ENCODE assay signal across 8 cellular contexts in genomic region chr19:38417544-38418506, GRCh38. TPM values are rescaled to one million over a fixed set of nuclear protein-coding genes. Genes with fewer than 3 reads are reported as not detected.
A peak's percentile ranks its signal among the peaks of the same experiment; 100 is the strongest.
DNase-seq lines count a peak whose midpoint lies in the region; ATAC-seq and FAIRE-seq lines count a peak whose summit lies in the region.
"Had no signal": no experiment of that assay in that cellular context is flagged by ENCODE, and none has a peak within 500 bp of the region (broad histone marks: within the 10 kb centered on the region; RNA-seq: fewer than 3 reads in every experiment).

No MANE protein-coding gene starts in this region.

- H3K27ac Mint-ChIP-seq in activated T-helper 2 cell treated with anti-CD3 and anti-CD28 coated beads, Interferon-gamma antibody, Interleukin-2, Interleukin-4, amounts not matched to agents 10 μg/mL and 5 μg/mL and 100 μg/mL, durations not matched to agents 14 hours and 24 hours and 36 hours = peak overlapping the region; percentile 60

- no peak overlapping the region for H3K27ac ChIP-seq in right cardiac atrium (ENCODE audit: low read length)
- H3K27ac ChIP-seq: uterus had no signal

- no peaks in the 10 kb centered on the region for H3K27me3 ChIP-seq in right cardiac atrium (ENCODE audit: control insufficient read depth, insufficient read depth)
- H3K27me3 ChIP-seq: uterus had no signal

- H3K27me3 Mint-ChIP-seq in activated T-helper 2 cell treated with anti-CD3 and anti-CD28 coated beads, Interferon-gamma antibody, Interleukin-2, Interleukin-4, amounts not matched to agents 10 μg/mL and 5 μg/mL and 100 μg/mL, durations not matched to agents 14 hours and 24 hours and 36 hours (ENCODE audit: low read depth) = no peaks in the 10 kb centered on the region

- DNase-seq in GM19239 (ENCODE audit: insufficient read length, low spot score) = peak; percentile 68
- DNase-seq in NOMO-1 (lab: John Stamatoyannopoulos, UW; ENCODE audit: unreplicated experiment in 2 of 2) = peak; percentile 88 to 90
- DNase-seq in activated T-helper 2 cell treated with anti-CD3 and anti-CD28 coated beads, Interferon-gamma antibody, Interleukin-2, Interleukin-4, amounts not matched to agents 10 μg/mL and 5 μg/mL and 100 μg/mL, durations not matched to agents 14 hours and 24 hours and 36 hours (ENCODE audit: low spot score) = peak; percentile 67
- DNase-seq in right cardiac atrium = peak; percentile 75 to 89 (median 85)
- no peak for DNase-seq in skeletal muscle cell (ENCODE audit: low read depth)
- no peak for DNase-seq in 8988T

- H3K36me3 Mint-ChIP-seq in activated T-helper 2 cell treated with anti-CD3 and anti-CD28 coated beads, Interferon-gamma antibody, Interleukin-2, Interleukin-4, amounts not matched to agents 10 μg/mL and 5 μg/mL and 100 μg/mL, durations not matched to agents 14 hours and 24 hours and 36 hours (ENCODE audit: low read depth) = peaks cover 9% of the 10 kb centered on the region

- H3K4me3 Mint-ChIP-seq in activated T-helper 2 cell treated with anti-CD3 and anti-CD28 coated beads, Interferon-gamma antibody, Interleukin-2, Interleukin-4, amounts not matched to agents 10 μg/mL and 5 μg/mL and 100 μg/mL, durations not matched to agents 14 hours and 24 hours and 36 hours (ENCODE audit: low read depth) = peak overlapping the region; percentile 73

- 6% methylated on average over 49 of the region's 49 CpGs for WGBS in right cardiac atrium

- H3K9me3 ChIP-seq in right cardiac atrium (ENCODE audit: control insufficient read depth, low read length) = no peaks in the 10 kb centered on the region
- H3K9me3 ChIP-seq: uterus had no signal

- H3K4me1 Mint-ChIP-seq in activated T-helper 2 cell treated with anti-CD3 and anti-CD28 coated beads, Interferon-gamma antibody, Interleukin-2, Interleukin-4, amounts not matched to agents 10 μg/mL and 5 μg/mL and 100 μg/mL, durations not matched to agents 14 hours and 24 hours and 36 hours (ENCODE audit: low read depth) = peaks cover 22% of the 10 kb centered on the region

- ATAC-seq in right cardiac atrium = peak; percentile 78 to 93
- ATAC-seq in HG02678 (IDR thresholded peaks at IDR 0.05; ENCODE audit: unreplicated experiment) = no peak

- peak; percentile 45 for FAIRE-seq in GM19239 (lab: Jason Lieb, UNC)

- H3K4me3 ChIP-seq in right cardiac atrium (ENCODE audit: low read length) (peak overlapping the region; percentile 22), skeletal muscle cell (ENCODE audit: low read depth, low read length) (peak overlapping the region; percentile 15)
- H3K4me3 ChIP-seq: uterus had no signal

- no peaks in the 10 kb centered on the region for H3K9me3 Mint-ChIP-seq in activated T-helper 2 cell treated with anti-CD3 and anti-CD28 coated beads, Interferon-gamma antibody, Interleukin-2, Interleukin-4, amounts not matched to agents 10 μg/mL and 5 μg/mL and 100 μg/mL, durations not matched to agents 14 hours and 24 hours and 36 hours

- no peaks in the 10 kb centered on the region for H3K4me1 ChIP-seq in right cardiac atrium (ENCODE audit: control insufficient read depth, insufficient read depth, low read length)
- H3K4me1 ChIP-seq: uterus had no signal

- intact Hi-C loops in activated T-helper 2 cell treated with anti-CD3 and anti-CD28 coated beads, Interferon-gamma antibody, Interleukin-2, Interleukin-4, amounts not matched to agents 10 μg/mL and 5 μg/mL and 100 μg/mL, durations not matched to agents 14 hours and 24 hours and 36 hours (cut with micrococcal nuclease) = no loop called here
- intact Hi-C loops in right cardiac atrium (cut with DNase I) = no loop called here

RNA-seq across cellular contexts. Expression of gene RASGRP4, which starts 8.2 kb away (rescaled TPM):
- total RNA-seq in activated T-helper 2 cell treated with anti-CD3 and anti-CD28 coated beads, Interferon-gamma antibody, Interleukin-2, Interleukin-4, amounts not matched to agents 10 μg/mL and 5 μg/mL and 100 μg/mL, durations not matched to agents 14 hours and 24 hours and 36 hours = 17.6 and 20.0 TPM in 2 replicates
- total RNA-seq in right cardiac atrium = 1 to 10 TPM; 1.3 to 3.2 (median 1.8) TPM
- polyA plus RNA-seq in right cardiac atrium = 0.81 TPM

RNA-seq across cellular contexts. Expression of gene FAM98C, which starts 14.9 kb away (rescaled TPM):
- total RNA-seq in activated T-helper 2 cell treated with anti-CD3 and anti-CD28 coated beads, Interferon-gamma antibody, Interleukin-2, Interleukin-4, amounts not matched to agents 10 μg/mL and 5 μg/mL and 100 μg/mL, durations not matched to agents 14 hours and 24 hours and 36 hours = 32.7 and 34.5 TPM in 2 replicates
- 10 to 100 TPM; 10.4 to 16.7 (median 13.6) TPM for total RNA-seq in right cardiac atrium
- 10.3 TPM for polyA plus RNA-seq in right cardiac atrium

RNA-seq across cellular contexts. Expression of gene RYR1, which starts 15.7 kb away (rescaled TPM):
- 8.0 and 8.7 TPM in 2 replicates for total RNA-seq in activated T-helper 2 cell treated with anti-CD3 and anti-CD28 coated beads, Interferon-gamma antibody, Interleukin-2, Interleukin-4, amounts not matched to agents 10 μg/mL and 5 μg/mL and 100 μg/mL, durations not matched to agents 14 hours and 24 hours and 36 hours
- 1 to 10 TPM in 3 of 4 donors, under 1 TPM in 1; 0.80 to 1.6 (median 1.2) TPM for total RNA-seq in right cardiac atrium
- 1.1 TPM for polyA plus RNA-seq in right cardiac atrium

RNA-seq across cellular contexts. Expression of gene SPRED3, which starts 29.3 kb away (rescaled TPM):
- 3.2 TPM in 2 replicates for total RNA-seq in activated T-helper 2 cell treated with anti-CD3 and anti-CD28 coated beads, Interferon-gamma antibody, Interleukin-2, Interleukin-4, amounts not matched to agents 10 μg/mL and 5 μg/mL and 100 μg/mL, durations not matched to agents 14 hours and 24 hours and 36 hours
- 1 to 10 TPM in 1 of 4 donors, under 1 TPM in 3; 0.26 to 2.3 (median 0.63) TPM for total RNA-seq in right cardiac atrium
- polyA plus RNA-seq in right cardiac atrium = 0.27 TPM

RNA-seq across cellular contexts. Expression of gene GGN, which starts 30.0 kb away (rescaled TPM):
- total RNA-seq in activated T-helper 2 cell treated with anti-CD3 and anti-CD28 coated beads, Interferon-gamma antibody, Interleukin-2, Interleukin-4, amounts not matched to agents 10 μg/mL and 5 μg/mL and 100 μg/mL, durations not matched to agents 14 hours and 24 hours and 36 hours = 0.71 TPM in 1 of 2 replicates, not detected in the other
- 1 to 10 TPM in 1 of 4 donors, under 1 TPM in 3; 0.09 to 1.3 (median 0.63) TPM for total RNA-seq in right cardiac atrium
- 0.11 TPM for polyA plus RNA-seq in right cardiac atrium

Comparison
In these comparisons a context has a peak if more than half of its experiments do, and no peak if none do; other contexts are left out.
1. DNase-seq: peak in GM19239 (single experiment), NOMO-1 (2 of 2), activated T-helper 2 cell treated with anti-CD3 and anti-CD28 coated beads, Interferon-gamma antibody, Interleukin-2, Interleukin-4, amounts not matched to agents 10 μg/mL and 5 μg/mL and 100 μg/mL, durations not matched to agents 14 hours and 24 hours and 36 hours (single experiment) and right cardiac atrium (3 of 3); none in skeletal muscle cell (single experiment) and 8988T (single experiment).